In the genomic region with DNA sequence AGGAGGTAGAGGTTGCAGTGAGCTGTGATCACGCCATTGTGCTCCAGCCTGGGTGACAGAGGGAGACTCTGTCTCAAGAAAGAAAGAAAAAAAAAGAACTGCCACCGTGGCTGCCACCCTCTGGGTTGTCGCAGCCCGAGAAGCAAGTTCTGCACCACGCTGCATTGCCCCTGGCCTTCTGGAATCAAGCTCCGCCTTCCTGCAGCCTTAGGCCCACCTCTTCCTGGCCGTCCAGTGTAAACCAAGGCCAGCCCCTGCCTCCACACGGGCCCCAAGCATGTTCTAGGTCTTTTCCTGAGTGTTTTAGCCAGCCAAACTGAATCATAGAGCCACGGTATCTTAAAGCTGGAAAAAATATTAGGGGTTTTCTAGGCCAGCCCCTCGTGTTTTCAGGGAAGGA, we compare ENCODE assay signal across 1 cellular context.
TF ChIP-seq lines count a peak whose summit lies in the region.

No MANE protein-coding gene starts in this region.

TF ChIP-seq in GM23338, 12 proteins besides CTCF, POLR2A, EP300 and RAD21 (continued from another document):
- TF ChIP-seq, protein P1, sequence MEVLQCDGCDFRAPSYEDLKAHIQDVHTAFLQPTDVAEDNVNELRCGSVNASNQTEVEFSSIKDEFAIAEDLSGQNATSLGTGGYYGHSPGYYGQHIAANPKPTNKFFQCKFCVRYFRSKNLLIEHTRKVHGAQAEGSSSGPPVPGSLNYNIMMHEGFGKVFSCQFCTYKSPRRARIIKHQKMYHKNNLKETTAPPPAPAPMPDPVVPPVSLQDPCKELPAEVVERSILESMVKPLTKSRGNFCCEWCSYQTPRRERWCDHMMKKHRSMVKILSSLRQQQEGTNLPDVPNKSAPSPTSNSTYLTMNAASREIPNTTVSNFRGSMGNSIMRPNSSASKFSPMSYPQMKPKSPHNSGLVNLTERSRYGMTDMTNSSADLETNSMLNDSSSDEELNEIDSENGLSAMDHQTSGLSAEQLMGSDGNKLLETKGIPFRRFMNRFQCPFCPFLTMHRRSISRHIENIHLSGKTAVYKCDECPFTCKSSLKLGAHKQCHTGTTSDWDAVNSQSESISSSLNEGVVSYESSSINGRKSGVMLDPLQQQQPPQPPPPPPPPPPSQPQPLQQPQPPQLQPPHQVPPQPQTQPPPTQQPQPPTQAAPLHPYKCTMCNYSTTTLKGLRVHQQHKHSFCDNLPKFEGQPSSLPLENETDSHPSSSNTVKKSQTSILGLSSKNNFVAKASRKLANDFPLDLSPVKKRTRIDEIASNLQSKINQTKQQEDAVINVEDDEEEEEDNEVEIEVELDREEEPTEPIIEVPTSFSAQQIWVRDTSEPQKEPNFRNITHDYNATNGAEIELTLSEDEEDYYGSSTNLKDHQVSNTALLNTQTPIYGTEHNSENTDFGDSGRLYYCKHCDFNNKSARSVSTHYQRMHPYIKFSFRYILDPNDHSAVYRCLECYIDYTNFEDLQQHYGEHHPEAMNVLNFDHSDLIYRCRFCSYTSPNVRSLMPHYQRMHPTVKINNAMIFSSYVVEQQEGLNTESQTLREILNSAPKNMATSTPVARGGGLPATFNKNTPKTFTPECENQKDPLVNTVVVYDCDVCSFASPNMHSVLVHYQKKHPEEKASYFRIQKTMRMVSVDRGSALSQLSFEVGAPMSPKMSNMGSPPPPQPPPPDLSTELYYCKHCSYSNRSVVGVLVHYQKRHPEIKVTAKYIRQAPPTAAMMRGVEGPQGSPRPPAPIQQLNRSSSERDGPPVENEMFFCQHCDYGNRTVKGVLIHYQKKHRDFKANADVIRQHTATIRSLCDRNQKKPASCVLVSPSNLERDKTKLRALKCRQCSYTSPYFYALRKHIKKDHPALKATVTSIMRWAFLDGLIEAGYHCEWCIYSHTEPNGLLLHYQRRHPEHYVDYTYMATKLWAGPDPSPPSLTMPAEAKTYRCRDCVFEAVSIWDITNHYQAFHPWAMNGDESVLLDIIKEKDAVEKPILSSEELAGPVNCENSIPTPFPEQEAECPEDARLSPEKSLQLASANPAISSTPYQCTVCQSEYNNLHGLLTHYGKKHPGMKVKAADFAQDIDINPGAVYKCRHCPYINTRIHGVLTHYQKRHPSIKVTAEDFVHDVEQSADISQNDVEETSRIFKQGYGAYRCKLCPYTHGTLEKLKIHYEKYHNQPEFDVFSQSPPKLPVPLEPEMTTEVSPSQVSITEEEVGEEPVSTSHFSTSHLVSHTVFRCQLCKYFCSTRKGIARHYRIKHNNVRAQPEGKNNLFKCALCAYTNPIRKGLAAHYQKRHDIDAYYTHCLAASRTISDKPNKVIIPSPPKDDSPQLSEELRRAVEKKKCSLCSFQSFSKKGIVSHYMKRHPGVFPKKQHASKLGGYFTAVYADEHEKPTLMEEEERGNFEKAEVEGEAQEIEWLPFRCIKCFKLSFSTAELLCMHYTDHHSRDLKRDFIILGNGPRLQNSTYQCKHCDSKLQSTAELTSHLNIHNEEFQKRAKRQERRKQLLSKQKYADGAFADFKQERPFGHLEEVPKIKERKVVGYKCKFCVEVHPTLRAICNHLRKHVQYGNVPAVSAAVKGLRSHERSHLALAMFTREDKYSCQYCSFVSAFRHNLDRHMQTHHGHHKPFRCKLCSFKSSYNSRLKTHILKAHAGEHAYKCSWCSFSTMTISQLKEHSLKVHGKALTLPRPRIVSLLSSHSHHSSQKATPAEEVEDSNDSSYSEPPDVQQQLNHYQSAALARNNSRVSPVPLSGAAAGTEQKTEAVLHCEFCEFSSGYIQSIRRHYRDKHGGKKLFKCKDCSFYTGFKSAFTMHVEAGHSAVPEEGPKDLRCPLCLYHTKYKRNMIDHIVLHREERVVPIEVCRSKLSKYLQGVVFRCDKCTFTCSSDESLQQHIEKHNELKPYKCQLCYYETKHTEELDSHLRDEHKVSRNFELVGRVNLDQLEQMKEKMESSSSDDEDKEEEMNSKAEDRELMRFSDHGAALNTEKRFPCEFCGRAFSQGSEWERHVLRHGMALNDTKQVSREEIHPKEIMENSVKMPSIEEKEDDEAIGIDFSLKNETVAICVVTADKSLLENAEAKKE (CRISPR knock-in tag; IDR thresholded peaks at IDR 0.05): no peak
- no peak for TF ChIP-seq EZH2phosphoT487 (IDR thresholded peaks at IDR 0.05; ENCODE audit: unreplicated experiment)
- no peak for TF ChIP-seq NANOG (IDR thresholded peaks at IDR 0.05; ENCODE audit: borderline replicate concordance)
- TF ChIP-seq, protein P2, sequence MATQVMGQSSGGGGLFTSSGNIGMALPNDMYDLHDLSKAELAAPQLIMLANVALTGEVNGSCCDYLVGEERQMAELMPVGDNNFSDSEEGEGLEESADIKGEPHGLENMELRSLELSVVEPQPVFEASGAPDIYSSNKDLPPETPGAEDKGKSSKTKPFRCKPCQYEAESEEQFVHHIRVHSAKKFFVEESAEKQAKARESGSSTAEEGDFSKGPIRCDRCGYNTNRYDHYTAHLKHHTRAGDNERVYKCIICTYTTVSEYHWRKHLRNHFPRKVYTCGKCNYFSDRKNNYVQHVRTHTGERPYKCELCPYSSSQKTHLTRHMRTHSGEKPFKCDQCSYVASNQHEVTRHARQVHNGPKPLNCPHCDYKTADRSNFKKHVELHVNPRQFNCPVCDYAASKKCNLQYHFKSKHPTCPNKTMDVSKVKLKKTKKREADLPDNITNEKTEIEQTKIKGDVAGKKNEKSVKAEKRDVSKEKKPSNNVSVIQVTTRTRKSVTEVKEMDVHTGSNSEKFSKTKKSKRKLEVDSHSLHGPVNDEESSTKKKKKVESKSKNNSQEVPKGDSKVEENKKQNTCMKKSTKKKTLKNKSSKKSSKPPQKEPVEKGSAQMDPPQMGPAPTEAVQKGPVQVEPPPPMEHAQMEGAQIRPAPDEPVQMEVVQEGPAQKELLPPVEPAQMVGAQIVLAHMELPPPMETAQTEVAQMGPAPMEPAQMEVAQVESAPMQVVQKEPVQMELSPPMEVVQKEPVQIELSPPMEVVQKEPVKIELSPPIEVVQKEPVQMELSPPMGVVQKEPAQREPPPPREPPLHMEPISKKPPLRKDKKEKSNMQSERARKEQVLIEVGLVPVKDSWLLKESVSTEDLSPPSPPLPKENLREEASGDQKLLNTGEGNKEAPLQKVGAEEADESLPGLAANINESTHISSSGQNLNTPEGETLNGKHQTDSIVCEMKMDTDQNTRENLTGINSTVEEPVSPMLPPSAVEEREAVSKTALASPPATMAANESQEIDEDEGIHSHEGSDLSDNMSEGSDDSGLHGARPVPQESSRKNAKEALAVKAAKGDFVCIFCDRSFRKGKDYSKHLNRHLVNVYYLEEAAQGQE (IDR thresholded peaks at IDR 0.05; ENCODE audit: unreplicated experiment): no peak
- no peak for TF ChIP-seq CREB1 (CRISPR knock-in tag; IDR thresholded peaks at IDR 0.05; ENCODE audit: low read depth)
- no peak for TF ChIP-seq EZH2 (IDR thresholded peaks at IDR 0.05; ENCODE audit: low read depth, unreplicated experiment)
- no peak for TF ChIP-seq ZNF114 (CRISPR knock-in tag; IDR thresholded peaks at IDR 0.05)
- no peak for TF ChIP-seq STAT1 (IDR thresholded peaks at IDR 0.05; ENCODE audit: unreplicated experiment)
- TF ChIP-seq JUNB (IDR thresholded peaks at IDR 0.05; ENCODE audit: unreplicated experiment): no peak
